Comparison of ENCODE assay signal across 8 cellular contexts in the genomic region with DNA sequence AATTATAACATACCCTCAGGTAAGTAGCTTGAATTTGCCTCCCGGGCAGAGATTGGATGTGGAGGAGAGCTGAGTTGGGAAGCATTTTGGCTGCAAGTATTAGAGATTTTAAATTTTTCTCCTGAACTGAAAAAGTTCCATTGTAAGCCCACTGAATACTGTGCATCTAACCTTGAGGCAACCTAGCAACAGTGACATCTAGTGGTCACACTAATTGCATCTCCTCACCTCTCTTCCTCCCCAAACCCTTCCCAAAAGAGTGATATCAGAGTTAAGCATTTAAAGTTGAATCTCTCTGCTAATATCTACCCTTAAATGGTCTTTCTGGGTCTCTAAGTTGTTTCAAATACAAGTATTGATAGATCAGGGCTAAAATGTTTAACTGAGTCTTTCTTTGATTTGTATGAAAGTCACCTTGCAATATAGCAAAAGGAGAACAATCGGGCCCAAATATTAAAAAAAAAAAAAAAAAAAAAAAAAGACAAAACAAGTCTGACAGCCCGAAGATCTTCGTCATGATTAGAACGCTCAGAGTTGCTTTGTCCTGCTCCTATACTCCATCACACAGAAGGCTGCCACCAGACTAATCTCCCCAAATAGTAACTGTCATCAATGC. TPM values are rescaled to one million over a fixed set of nuclear protein-coding genes. Genes with fewer than 3 reads are reported as not detected.
DNase-seq lines count a peak whose midpoint lies in the region; ATAC-seq and TF ChIP-seq lines count a peak whose summit lies in the region.

No MANE protein-coding gene starts in this region.

- DNase-seq in AG08395 (ENCODE audit: low spot score), result peak; percentile 66
- peak; percentile 53 for DNase-seq in GM12865 (ENCODE audit: low read depth)
- DNase-seq in NCI-H146 (lab: John Stamatoyannopoulos, UW), result peak; percentile 74
- DNase-seq in T-helper 17 cell, result no peak
- peak; percentile 27 for DNase-seq in fibroblast of the conjunctiva (ENCODE audit: low read depth)
- peak; percentile 14 for DNase-seq in non-pigmented ciliary epithelial cell (ENCODE audit: low read depth)
- DNase-seq in activated T-helper 2 cell treated with anti-CD3 and anti-CD28 coated beads, Interferon-gamma antibody, Interleukin-2, Interleukin-4, amounts not matched to agents 10 μg/mL and 5 μg/mL and 100 μg/mL, durations not matched to agents 14 hours and 24 hours and 36 hours (ENCODE audit: low spot score), result no peak

- H3K36me3 Mint-ChIP-seq in T-helper 17 cell (ENCODE audit: low read depth), result peaks cover 3% of the 10 kb centered on the region
- H3K36me3 Mint-ChIP-seq in activated T-helper 2 cell treated with anti-CD3 and anti-CD28 coated beads, Interferon-gamma antibody, Interleukin-2, Interleukin-4, amounts not matched to agents 10 μg/mL and 5 μg/mL and 100 μg/mL, durations not matched to agents 14 hours and 24 hours and 36 hours (ENCODE audit: low read depth), result no peaks in the 10 kb centered on the region

- H3K27ac Mint-ChIP-seq in T-helper 17 cell, result no peak overlapping the region
- H3K27ac Mint-ChIP-seq in activated T-helper 2 cell treated with anti-CD3 and anti-CD28 coated beads, Interferon-gamma antibody, Interleukin-2, Interleukin-4, amounts not matched to agents 10 μg/mL and 5 μg/mL and 100 μg/mL, durations not matched to agents 14 hours and 24 hours and 36 hours, result no peak overlapping the region

- H3K9me3 Mint-ChIP-seq in activated T-helper 2 cell treated with anti-CD3 and anti-CD28 coated beads, Interferon-gamma antibody, Interleukin-2, Interleukin-4, amounts not matched to agents 10 μg/mL and 5 μg/mL and 100 μg/mL, durations not matched to agents 14 hours and 24 hours and 36 hours, result no peaks in the 10 kb centered on the region

- no peak overlapping the region for H3K4me3 Mint-ChIP-seq in T-helper 17 cell
- H3K4me3 Mint-ChIP-seq in activated T-helper 2 cell treated with anti-CD3 and anti-CD28 coated beads, Interferon-gamma antibody, Interleukin-2, Interleukin-4, amounts not matched to agents 10 μg/mL and 5 μg/mL and 100 μg/mL, durations not matched to agents 14 hours and 24 hours and 36 hours (ENCODE audit: low read depth), result no peak overlapping the region

- no peak overlapping the region for H3K4me3 ChIP-seq in GM12865 (ENCODE audit: low read depth, low read length)

- peaks cover 14% of the 10 kb centered on the region for H3K27me3 Mint-ChIP-seq in T-helper 17 cell
- H3K27me3 Mint-ChIP-seq in activated T-helper 2 cell treated with anti-CD3 and anti-CD28 coated beads, Interferon-gamma antibody, Interleukin-2, Interleukin-4, amounts not matched to agents 10 μg/mL and 5 μg/mL and 100 μg/mL, durations not matched to agents 14 hours and 24 hours and 36 hours (ENCODE audit: low read depth), result peaks cover 4% of the 10 kb centered on the region

- ATAC-seq in HG02759 (IDR thresholded peaks at IDR 0.05; ENCODE audit: unreplicated experiment) (peak; percentile 81), T-helper 17 cell (peak; percentile 63)

- peaks cover 4% of the 10 kb centered on the region for H3K4me1 Mint-ChIP-seq in T-helper 17 cell
- no peaks in the 10 kb centered on the region for H3K4me1 Mint-ChIP-seq in activated T-helper 2 cell treated with anti-CD3 and anti-CD28 coated beads, Interferon-gamma antibody, Interleukin-2, Interleukin-4, amounts not matched to agents 10 μg/mL and 5 μg/mL and 100 μg/mL, durations not matched to agents 14 hours and 24 hours and 36 hours (ENCODE audit: low read depth)

- TF ChIP-seq CTCF in GM12865 (IDR thresholded peaks at IDR 0.05; ENCODE audit: insufficient read depth, low read depth, low read length, missing control alignments), result peak; percentile 74

- no peaks in the 10 kb centered on the region for H3K9me3 ChIP-seq in T-helper 17 cell (ENCODE audit: control insufficient read depth, low read length, poor library complexity, severe bottlenecking)

- intact Hi-C loops in activated T-helper 2 cell treated with anti-CD3 and anti-CD28 coated beads, Interferon-gamma antibody, Interleukin-2, Interleukin-4, amounts not matched to agents 10 μg/mL and 5 μg/mL and 100 μg/mL, durations not matched to agents 14 hours and 24 hours and 36 hours (cut with micrococcal nuclease), result no loop called here

RNA-seq across cellular contexts. Expression of a gene that starts 40.4 kb away (rescaled TPM):
- total RNA-seq in T-helper 17 cell, result not detected
- not detected in 2 replicates for total RNA-seq in activated T-helper 2 cell treated with anti-CD3 and anti-CD28 coated beads, Interferon-gamma antibody, Interleukin-2, Interleukin-4, amounts not matched to agents 10 μg/mL and 5 μg/mL and 100 μg/mL, durations not matched to agents 14 hours and 24 hours and 36 hours

RNA-seq across cellular contexts. Expression of a gene that starts 52.4 kb away (rescaled TPM):
- total RNA-seq in T-helper 17 cell, result 10 to 100 TPM in 1 of 2 donors, 1 to 10 TPM in 1; 7.0 to 10.8 TPM
- 23.7 and 26.9 TPM in 2 replicates for total RNA-seq in activated T-helper 2 cell treated with anti-CD3 and anti-CD28 coated beads, Interferon-gamma antibody, Interleukin-2, Interleukin-4, amounts not matched to agents 10 μg/mL and 5 μg/mL and 100 μg/mL, durations not matched to agents 14 hours and 24 hours and 36 hours

RNA-seq across cellular contexts. Expression of a gene that starts 59.7 kb away (rescaled TPM):
- not detected for total RNA-seq in T-helper 17 cell
- total RNA-seq in activated T-helper 2 cell treated with anti-CD3 and anti-CD28 coated beads, Interferon-gamma antibody, Interleukin-2, Interleukin-4, amounts not matched to agents 10 μg/mL and 5 μg/mL and 100 μg/mL, durations not matched to agents 14 hours and 24 hours and 36 hours, result not detected in 2 replicates

Comparison
In these comparisons a context has a peak if more than half of its experiments do, and no peak if none do; other contexts are left out.
1. DNase-seq: peak in AG08395 (single experiment), GM12865 (single experiment), NCI-H146 (single experiment), fibroblast of the conjunctiva (single experiment) and non-pigmented ciliary epithelial cell (single experiment); none in T-helper 17 cell (0 of 3) and activated T-helper 2 cell treated with anti-CD3 and anti-CD28 coated beads, Interferon-gamma antibody, Interleukin-2, Interleukin-4, amounts not matched to agents 10 μg/mL and 5 μg/mL and 100 μg/mL, durations not matched to agents 14 hours and 24 hours and 36 hours (single experiment).